Comparison of ENCODE assay signal across 14 cellular contexts in the genomic region with DNA sequence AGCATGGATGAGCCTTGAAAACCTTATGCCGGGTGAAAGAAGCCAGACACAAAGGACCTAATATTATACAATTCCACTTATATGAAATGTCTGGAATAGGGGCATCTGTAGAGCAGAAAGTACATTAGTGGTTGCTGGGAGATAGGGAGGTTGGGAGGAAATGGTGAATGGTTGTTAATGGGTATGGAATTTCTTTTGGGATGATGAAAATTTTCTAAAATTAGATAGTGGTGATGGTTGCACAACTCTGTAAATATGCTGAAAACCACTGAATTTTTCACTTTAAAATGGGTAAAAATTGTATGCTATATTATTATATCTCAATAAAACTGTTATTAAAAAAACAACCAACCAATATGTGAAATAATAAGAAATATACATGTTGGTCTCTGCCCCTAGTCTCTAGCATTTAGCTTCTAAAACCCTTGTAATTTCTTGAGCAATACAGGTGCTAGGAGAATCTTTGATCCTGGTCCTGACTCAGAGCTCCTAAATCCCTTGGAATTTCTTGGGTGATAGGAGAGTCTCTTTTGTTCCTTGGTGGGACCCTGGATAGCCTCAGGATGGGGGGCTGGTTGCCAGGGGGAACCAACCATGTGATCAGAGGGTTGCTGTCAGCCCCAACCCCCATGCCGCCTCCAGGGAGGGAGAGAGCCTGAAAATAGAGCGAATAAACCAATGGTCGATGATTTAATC.
DNase-seq lines count a peak whose midpoint lies in the region; ATAC-seq and TF ChIP-seq lines count a peak whose summit lies in the region.
"Had no signal": no experiment of that assay in that cellular context is flagged by ENCODE, and none has a peak within 500 bp of the region (broad histone marks: within the 10 kb centered on the region; RNA-seq: fewer than 3 reads in every experiment).

No MANE protein-coding gene starts in this region.

- intact Hi-C loops in IMR-90 (cut with micrococcal nuclease) = no loop called here
- intact Hi-C loops in left lung (cut with DNase I) = no loop called here

- no peak for TF ChIP-seq CTCF in IMR-90 (conservative IDR thresholded peaks at IDR 0.05; ENCODE audit: low read depth, low read length)
- TF ChIP-seq CTCF in cardiac fibroblast (IDR thresholded peaks at IDR 0.05; ENCODE audit: low read depth, low read length) = no peak
- no peak for TF ChIP-seq CTCF in left lung (IDR thresholded peaks at IDR 0.05)

- H2BK5ac ChIP-seq in IMR-90 (ENCODE audit: low read depth, low read length, poor library complexity, severe bottlenecking) (peak overlapping the region; percentile 55), mesendoderm (ENCODE audit: low read length) (no peak overlapping the region)

- TF ChIP-seq RAD21 in IMR-90 (IDR thresholded peaks at IDR 0.05; ENCODE audit: low read length) = no peak

- H3K79me1 ChIP-seq in IMR-90 (ENCODE audit: low read depth in 1 of 2, low read length in 2 of 2) = peaks cover 42 to 61% of the 10 kb centered on the region in 2 experiments
- H3K79me1 ChIP-seq in mesendoderm (ENCODE audit: low read length) = peaks cover 21% of the 10 kb centered on the region

- H3K9me3 ChIP-seq in IMR-90 (ENCODE audit: control insufficient read depth, insufficient read depth, low read length) (no peaks in the 10 kb centered on the region), left lung (no peaks in the 10 kb centered on the region), SJCRH30 (replicated peaks) (no peaks in the 10 kb centered on the region)

- H2BK15ac ChIP-seq in IMR-90 (ENCODE audit: low read depth, low read length) (peak overlapping the region; percentile 83; the same call in 2 of the 3 replicates), mesendoderm (replicated peaks; ENCODE audit: low read depth) (no peak overlapping the region)

- H3K27me3 ChIP-seq in IMR-90 (ENCODE audit: control insufficient read depth, insufficient read depth, low read length) (no peaks in the 10 kb centered on the region), mesendoderm (ENCODE audit: insufficient read depth, low read length, poor library complexity) (no peaks in the 10 kb centered on the region), left lung (no peaks in the 10 kb centered on the region), SJCRH30 (no peaks in the 10 kb centered on the region)
- H3K27me3 ChIP-seq: hepatocyte had no signal

- WGBS in IMR-90 (ENCODE audit: extremely low coverage in 2 of 2, insufficient read length in 1 of 2), 2 experiments = 100% methylated on average over 3 of the region's 4 CpGs; no CpG with 5 or more reads in 1 of the 2 experiments
- WGBS in mesendoderm (ENCODE audit: extremely low coverage, insufficient coverage, low lambda C conversion rate) = no CpG with 5 or more reads among the region's 4 CpGs

- peaks cover 3% of the 10 kb centered on the region; the same call in 1 of the 2 replicates for H3K36me3 ChIP-seq in IMR-90 (ENCODE audit: control insufficient read depth, insufficient read depth, low read length)
- no peaks in the 10 kb centered on the region for H3K36me3 ChIP-seq in mesendoderm (ENCODE audit: control insufficient read depth, insufficient read depth, low read length)
- peaks cover 0 to 10% of the 10 kb centered on the region in 2 donors for H3K36me3 ChIP-seq in left lung
- no peaks in the 10 kb centered on the region; the same call in 1 of the 2 replicates for H3K36me3 ChIP-seq in SJCRH30

- in situ Hi-C loops in IMR-90 (cut with MboI; ENCODE audit: low sequenced_read_pairs) = no loop called here

- dilution Hi-C loops in IMR-90 (cut with HindIII; ENCODE audit: low sequenced_read_pairs, unreplicated experiment) = no loop called here

- H2AFZ ChIP-seq in IMR-90 (replicated peaks; ENCODE audit: low read length, poor library complexity) = no peak overlapping the region
- H2AFZ ChIP-seq: hepatocyte had no signal

- peak overlapping the region; percentile 58 for H4K5ac ChIP-seq in IMR-90 (ENCODE audit: low read depth, low read length)
- no peak overlapping the region for H4K5ac ChIP-seq in mesendoderm (ENCODE audit: low read length)

- H3K18ac ChIP-seq in IMR-90 (ENCODE audit: low read depth, low read length) (peak overlapping the region; percentile 34), mesendoderm (ENCODE audit: low read length) (no peak overlapping the region)

- POLR2A ChIA-PET in IMR-90 (lab: Charles Lee; ENCODE audit: unreplicated experiment) = no interaction called here

- H3K9ac ChIP-seq in IMR-90 (ENCODE audit: low read depth, low read length) (no peak overlapping the region), mesendoderm (ENCODE audit: low read length) (no peak overlapping the region)

- CTCF ChIA-PET in IMR-90 (lab: Yijun Ruan, JAX) = interaction anchor here (1.3 kb wide), 1 partner anchor 30 kb away, joined by 4 read pairs; no protein-coding TSS in a partner anchor

- no peak for TF ChIP-seq POLR2A in IMR-90 (IDR thresholded peaks at IDR 0.05; ENCODE audit: low read depth, low read length)

- peak; percentile 75; the same call in 1 of the 2 replicates for ATAC-seq in IMR-90 (ENCODE audit: low read depth)
- ATAC-seq in left lung = no peak
- ATAC-seq: stimulated activated memory B cell treated with anti-CD40 and anti-IgM and Interleukin-4, amounts not matched to agents 10 μg/mL and 1 μg/mL and 100 μg/mL, for 72 hours had no signal

- peaks cover 60% of the 10 kb centered on the region for H3K79me2 ChIP-seq in mesendoderm (ENCODE audit: control insufficient read depth, insufficient read depth, low read length)

- DNase-seq in AG08395 (ENCODE audit: low spot score) (peak; percentile 73), IMR-90 (peak; percentile 80), cardiac fibroblast (ENCODE audit: low read depth in 2 of 2) (peak; percentile 72 to 80), mesendoderm (peak; percentile 47), left lung (no peak), SJCRH30 (no peak)
- DNase-seq in activated T-cell treated with anti-CD3 and anti-CD28 coated beads, Interleukin-2, amount 50 U/mL, for 48 hours = no peak
- DNase-seq in stimulated activated CD4-positive, alpha-beta T cell treated with anti-CD3 and anti-CD28 coated beads, Interleukin-1b, Interleukin-23, amount 100 ng/mL, for 48 hours = no peak
- DNase-seq: activated CD8-positive, alpha-beta memory T cell treated with anti-CD3 and anti-CD28 coated beads, Interleukin-2, amount 50 U/mL, for 48 hours; H7; NCI-H1417 treated with DMSO at 0.1 percent for 48 hours; NCI-H524 treated with DMSO at 0.1 percent for 48 hours had no signal

- H3K4ac ChIP-seq in IMR-90 (ENCODE audit: low read depth, low read length) (peak overlapping the region; percentile 90), mesendoderm (ENCODE audit: low read depth, low read length) (no peak overlapping the region)

- H3K4me3 ChIP-seq in IMR-90 (ENCODE audit: insufficient read depth, low read depth, low read length) (no peak overlapping the region), cardiac fibroblast (replicated peaks in 1 of 2; ENCODE audit: low read depth in 2 of 2, low read length in 2 of 2) (no peak overlapping the region), mesendoderm (ENCODE audit: low read length) (no peak overlapping the region), left lung (no peak overlapping the region), SJCRH30 (no peak overlapping the region)
- H3K4me3 ChIP-seq: hepatocyte had no signal

- H3K4me1 ChIP-seq in IMR-90 (ENCODE audit: control insufficient read depth, insufficient read depth, low read length) (peaks cover 19% of the 10 kb centered on the region), mesendoderm (ENCODE audit: control insufficient read depth, low read depth, low read length) (no peaks in the 10 kb centered on the region), left lung (peaks cover 7 to 69% of the 10 kb centered on the region in 2 donors), SJCRH30 (no peaks in the 10 kb centered on the region)

- H2AK9ac ChIP-seq in IMR-90 (replicated peaks; ENCODE audit: low read depth, low read length, poor library complexity) = no peak overlapping the region

- peak overlapping the region; percentile 91 for H2BK120ac ChIP-seq in IMR-90 (ENCODE audit: low read depth, low read length)
- H2BK120ac ChIP-seq in mesendoderm (ENCODE audit: low read depth, low read length) = no peak overlapping the region

- H3K56ac ChIP-seq in IMR-90 (ENCODE audit: extremely low read depth, insufficient read depth, low read length) (peak overlapping the region; percentile 41; the same call in 1 of the 2 replicates), mesendoderm (ENCODE audit: low read length) (no peak overlapping the region)

- H4K91ac ChIP-seq in IMR-90 (ENCODE audit: insufficient read depth, low read depth, low read length) = peak overlapping the region; percentile 57

- H2AK5ac ChIP-seq in IMR-90 (ENCODE audit: low read depth, low read length) (peak overlapping the region; percentile 96), mesendoderm (ENCODE audit: low read length) (no peak overlapping the region)

- H3K9me1 ChIP-seq in IMR-90 (ENCODE audit: insufficient read depth, low read length) = peaks cover 28% of the 10 kb centered on the region

- peak overlapping the region; percentile 97 for H2BK20ac ChIP-seq in IMR-90 (ENCODE audit: low read depth, low read length)

- peak overlapping the region; percentile 33; the same call in 1 of the 2 replicates for H3K23ac ChIP-seq in IMR-90 (ENCODE audit: low read depth, low read length)
- no peak overlapping the region for H3K23ac ChIP-seq in mesendoderm (ENCODE audit: low read length)

- H3K4me2 ChIP-seq in IMR-90 (ENCODE audit: low read depth, low read length) (peak overlapping the region; percentile 70; the same call in 1 of the 2 replicates), mesendoderm (ENCODE audit: low read length) (no peak overlapping the region)
- H3K4me2 ChIP-seq: hepatocyte had no signal

- no TSS peak for BruUV-seq in IMR-90 (replicated peaks; lab: Mats Ljungman, UMichigan)

- peaks cover 23% of the 10 kb centered on the region for H4K20me1 ChIP-seq in IMR-90 (ENCODE audit: insufficient read depth, low read length)

- peak overlapping the region; percentile 66 to 89; a peak in 3 of 4 replicates for H4K8ac ChIP-seq in IMR-90 (ENCODE audit: low read depth in 2 of 2, low read length in 2 of 2)
- H4K8ac ChIP-seq in mesendoderm (ENCODE audit: low read depth, low read length) = no peak overlapping the region

- H3K14ac ChIP-seq in IMR-90 (replicated peaks; ENCODE audit: low read depth, low read length) = peak overlapping the region; percentile 64

- H3K27ac ChIP-seq in IMR-90 (ENCODE audit: insufficient read depth, low read length) = peak overlapping the region; percentile 48
- no peak overlapping the region for H3K27ac ChIP-seq in mesendoderm (ENCODE audit: low read depth, low read length)
- H3K27ac ChIP-seq in left lung = peak overlapping the region in 1 of 2 donors; percentile 24
- no peak overlapping the region for H3K27ac ChIP-seq in SJCRH30
- H3K27ac ChIP-seq: hepatocyte had no signal

TF ChIP-seq in IMR-90, 13 proteins besides CTCF, POLR2A, EP300 and RAD21:
- TF ChIP-seq CEBPB (IDR thresholded peaks at IDR 0.05; ENCODE audit: low read depth, low read length) = peak; percentile 96
- TF ChIP-seq BHLHE40 (IDR thresholded peaks at IDR 0.05; ENCODE audit: low read depth, low read length) = no peak

Comparison
In these comparisons a context has a peak if more than half of its experiments do, and no peak if none do; other contexts are left out.
1. DNase-seq: peak in AG08395 (single experiment), IMR-90 (single experiment), cardiac fibroblast (2 of 2) and mesendoderm (single experiment); none in left lung (0 of 2), SJCRH30 (0 of 2), activated T-cell treated with anti-CD3 and anti-CD28 coated beads, Interleukin-2, amount 50 U/mL, for 48 hours (0 of 2) and stimulated activated CD4-positive, alpha-beta T cell treated with anti-CD3 and anti-CD28 coated beads, Interleukin-1b, Interleukin-23, amount 100 ng/mL, for 48 hours (single experiment).